In genomic region chr17:29709861-29710849, GRCh38 we compare ENCODE assay signal across 10 cellular contexts.
DNase-seq lines count a peak whose midpoint lies in the region; ATAC-seq, FAIRE-seq and TF ChIP-seq lines count a peak whose summit lies in the region.
"Had no signal": no experiment of that assay in that cellular context is flagged by ENCODE, and none has a peak within 500 bp of the region (broad histone marks: within the 10 kb centered on the region; RNA-seq: fewer than 3 reads in every experiment).

No MANE protein-coding gene starts in this region.

- H3K9me3 Mint-ChIP-seq in natural killer cell: no peaks in the 10 kb centered on the region

- DNase-seq in AML-193 (lab: John Stamatoyannopoulos, UW): peak; percentile 61 to 65
- peak; percentile 12 for DNase-seq in Karpas-422
- no peak for DNase-seq in epithelial cell of esophagus (ENCODE audit: low read depth)
- DNase-seq in natural killer cell: no peak
- DNase-seq in UCSD-AML1 (lab: John Stamatoyannopoulos, UW; ENCODE audit: unreplicated experiment): no peak
- no peak for DNase-seq in GM19239 (ENCODE audit: insufficient read length, low spot score)
- DNase-seq: activated naive CD4-positive, alpha-beta T cell treated with anti-CD3 and anti-CD28 coated beads, Interleukin-2, amount 50 U/mL, for 16 hours; NCI-H2081 treated with DMSO at 0.1 percent for 48 hours had no signal

- no peaks in the 10 kb centered on the region for H3K36me3 ChIP-seq in Karpas-422 (ENCODE audit: insufficient read depth, low read length)

- no peak overlapping the region for H3K27ac ChIP-seq in Karpas-422 (ENCODE audit: low read length)

- H2AFZ ChIP-seq in Karpas-422 (ENCODE audit: low read length): no peak overlapping the region

- no peaks in the 10 kb centered on the region for H3K9me3 ChIP-seq in Karpas-422 (ENCODE audit: low read length)

- no peak overlapping the region for H3K4me3 Mint-ChIP-seq in natural killer cell

- intact Hi-C loops in natural killer cell (cut with micrococcal nuclease): loop anchor here (5.0 kb wide), 1 partner anchor 32 kb away; no protein-coding TSS in a partner anchor

- no peaks in the 10 kb centered on the region for H3K27me3 Mint-ChIP-seq in natural killer cell (ENCODE audit: low read depth in 2 of 2)

- H3K4me3 ChIP-seq in Karpas-422 (ENCODE audit: low read length): no peak overlapping the region
- no peak overlapping the region for H3K4me3 ChIP-seq in epithelial cell of esophagus (ENCODE audit: low read length)

- no peak for FAIRE-seq in GM19239 (lab: Jason Lieb, UNC)

- H3K79me2 ChIP-seq in Karpas-422 (ENCODE audit: low read length): peaks cover 72% of the 10 kb centered on the region

- H3K27ac Mint-ChIP-seq in natural killer cell: peak overlapping the region; percentile 77 to 92

- H3K4me1 ChIP-seq in Karpas-422 (ENCODE audit: low read length): peaks cover 35% of the 10 kb centered on the region

- H3K36me3 Mint-ChIP-seq in natural killer cell: no peaks in the 10 kb centered on the region

- no peaks in the 10 kb centered on the region for H4K20me1 ChIP-seq in Karpas-422 (ENCODE audit: insufficient read depth, low read depth, low read length)

- peaks cover 65 to 66% of the 10 kb centered on the region in 2 donors for H3K4me1 Mint-ChIP-seq in natural killer cell

- no peaks in the 10 kb centered on the region for H3K27me3 ChIP-seq in Karpas-422 (ENCODE audit: low read length)

- no peak overlapping the region for H3K4me2 ChIP-seq in Karpas-422 (ENCODE audit: low read depth, low read length, poor library complexity, severe bottlenecking)

- no peak for ATAC-seq in natural killer cell
- no peak for ATAC-seq in HG03139 (IDR thresholded peaks at IDR 0.05; ENCODE audit: unreplicated experiment)
- ATAC-seq in HG03460 (IDR thresholded peaks at IDR 0.05; ENCODE audit: unreplicated experiment): no peak

- H3K9ac ChIP-seq in Karpas-422 (ENCODE audit: low read length): no peak overlapping the region

- TF ChIP-seq CTCF in epithelial cell of esophagus (IDR thresholded peaks at IDR 0.05; ENCODE audit: insufficient read depth, low read depth, low read length, missing control alignments) (peak; percentile 6), natural killer cell (IDR thresholded peaks at IDR 0.05) (no peak)

- no peaks in the 10 kb centered on the region for H3K9me2 ChIP-seq in Karpas-422 (replicated peaks; ENCODE audit: insufficient read depth, low read length)

Comparison
In these comparisons a context has a peak if more than half of its experiments do, and no peak if none do; other contexts are left out.
1. DNase-seq: peak in AML-193 (2 of 2) and Karpas-422 (single experiment); none in epithelial cell of esophagus (single experiment), natural killer cell (single experiment), UCSD-AML1 (single experiment) and GM19239 (single experiment).